ENCODE assay signal across 7 cellular contexts in the genomic region with DNA sequence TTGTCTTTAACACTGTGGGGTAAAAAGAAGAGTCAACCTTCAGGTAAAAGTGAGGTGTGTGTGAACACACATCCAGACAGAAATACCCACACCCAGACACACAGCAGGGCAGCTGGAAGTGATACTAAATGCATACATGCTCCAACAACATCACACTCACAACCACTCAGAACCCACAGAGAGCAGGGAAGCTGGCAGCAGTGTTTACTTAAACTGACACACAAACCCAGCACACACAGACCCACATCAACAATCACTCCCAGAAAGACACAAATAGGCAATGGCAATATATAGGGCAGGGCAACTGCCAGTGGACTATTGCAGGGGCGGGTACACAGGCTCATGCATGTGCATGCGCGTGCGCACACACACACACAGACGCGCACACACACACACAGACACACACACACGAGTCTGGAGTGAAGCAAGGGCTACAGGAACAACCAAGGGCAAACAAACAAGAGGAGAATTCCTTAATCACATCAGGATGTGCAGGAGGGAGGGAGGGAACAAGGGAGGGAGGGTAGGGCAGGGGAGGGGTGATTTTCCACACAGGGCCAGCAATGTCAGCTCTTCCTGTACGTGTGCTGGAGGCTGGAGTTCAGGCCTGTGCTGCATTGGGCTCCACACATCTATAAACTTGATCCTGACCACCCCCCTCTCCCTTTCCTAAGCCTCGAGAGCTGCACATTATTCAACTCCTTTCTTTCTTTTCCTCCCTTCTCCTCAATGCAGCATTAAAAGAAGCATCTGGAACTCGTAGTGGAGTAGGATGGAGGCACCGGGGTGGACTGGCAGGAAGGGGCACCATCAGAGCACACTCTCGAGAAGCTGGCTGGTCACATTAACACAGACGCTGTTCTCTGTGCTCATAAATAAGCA. TPM values are rescaled to one million over a fixed set of nuclear protein-coding genes. Genes with fewer than 3 reads are reported as not detected.
DNase-seq lines count a peak whose midpoint lies in the region; ATAC-seq, FAIRE-seq and TF ChIP-seq lines count a peak whose summit lies in the region.

No MANE protein-coding gene starts in this region.

- dilution Hi-C loops in keratinocyte (cut with MboI; ENCODE audit: extremely low pct_ligation_motif_present, low sequenced_read_pairs): no loop called here

- FAIRE-seq in K562 (lab: Jason Lieb, UNC) (peak; percentile 37), keratinocyte (lab: Jason Lieb, UNC) (peak; percentile 41)

- H3K9me3 Mint-ChIP-seq in stimulated activated naive B cell treated with anti-CD40 and anti-IgM and Interleukin-4, amounts not matched to agents 10 μg/mL and 1 μg/mL and 100 μg/mL, for 72 hours: no peaks in the 10 kb centered on the region

- in situ Hi-C loops in K562 (cut with MboI): no loop called here

- H4K20me1 ChIP-seq in K562 (replicated peaks; ENCODE audit: control insufficient read depth, insufficient read depth, low read length) (no peaks in the 10 kb centered on the region; the same call in 1 of the 2 replicates), keratinocyte (ENCODE audit: control insufficient read depth, extremely low read depth, insufficient read depth, low read length) (no peaks in the 10 kb centered on the region)

- H3K79me2 ChIP-seq in K562 (ENCODE audit: control insufficient read depth, insufficient read depth, low read length) (no peaks in the 10 kb centered on the region), keratinocyte (ENCODE audit: control insufficient read depth, insufficient read depth, low read length) (no peaks in the 10 kb centered on the region)

- H3K27me3 Mint-ChIP-seq in stimulated activated naive B cell treated with anti-CD40 and anti-IgM and Interleukin-4, amounts not matched to agents 10 μg/mL and 1 μg/mL and 100 μg/mL, for 72 hours: no peaks in the 10 kb centered on the region

- H3K27ac ChIP-seq in K562 (ENCODE audit: extremely low read depth, low read depth, low read length) (peak overlapping the region; percentile 56; the same call in 2 of the 3 replicates), keratinocyte (ENCODE audit: control insufficient read depth, insufficient read depth, low read length) (peak overlapping the region; percentile 33)

- POLR2A ChIA-PET in K562 (lab: Yijun Ruan, JAX): interaction anchor here (0.6 to 1.0 kb wide), 2 partner anchors 8 to 27 kb away, joined by 3 read pairs; no protein-coding TSS in a partner anchor

- no peak for TF ChIP-seq EP300 in K562 (IDR thresholded peaks at IDR 0.05; ENCODE audit: low read length)

- TF ChIP-seq RAD21 in K562 (CRISPR knock-in tag; conservative IDR thresholded peaks at IDR 0.05 in 1 of 2, IDR thresholded peaks at IDR 0.05 in 1 of 2): no peak

- peak overlapping the region; percentile 92 for H3K27ac Mint-ChIP-seq in stimulated activated naive B cell treated with anti-CD40 and anti-IgM and Interleukin-4, amounts not matched to agents 10 μg/mL and 1 μg/mL and 100 μg/mL, for 72 hours

- peaks cover 58 to 81% of the 10 kb centered on the region in 2 donors for H3K4me1 Mint-ChIP-seq in stimulated activated naive B cell treated with anti-CD40 and anti-IgM and Interleukin-4, amounts not matched to agents 10 μg/mL and 1 μg/mL and 100 μg/mL, for 72 hours

- no peak for TF ChIP-seq POLR2A in K562 (conservative IDR thresholded peaks at IDR 0.05)

- CTCF ChIA-PET in K562 (lab: Yijun Ruan, JAX; ENCODE audit: low intra/inter-chr PET ratio): no interaction called here

- intact Hi-C loops in K562 (cut with micrococcal nuclease): no loop called here

- H3K9me1 ChIP-seq in K562 (ENCODE audit: control insufficient read depth, insufficient read depth, low read length) (no peaks in the 10 kb centered on the region), keratinocyte (ENCODE audit: control insufficient read depth, extremely low read depth, insufficient read depth, low read length) (no peaks in the 10 kb centered on the region)

- H2AFZ ChIP-seq in K562 (ENCODE audit: low read depth, low read length): no peak overlapping the region
- no peak overlapping the region for H2AFZ ChIP-seq in keratinocyte (ENCODE audit: control insufficient read depth, low read length)

- H3K4me1 ChIP-seq in K562 (replicated peaks in 1 of 2; ENCODE audit: control insufficient read depth in 2 of 2, insufficient read depth in 2 of 2, low read length in 2 of 2): peaks cover 34 to 46% of the 10 kb centered on the region in 2 experiments
- H3K4me1 ChIP-seq in keratinocyte (ENCODE audit: control insufficient read depth, extremely low read depth, insufficient read depth, low read length): peaks cover 36% of the 10 kb centered on the region

- TF ChIP-seq CTCF in HFF-Myc (IDR thresholded peaks at IDR 0.05; ENCODE audit: low read depth, low read length, missing control alignments) (no peak), K562 (IDR thresholded peaks at IDR 0.05 in 2 of 3, conservative IDR thresholded peaks at IDR 0.05 in 1 of 3; ENCODE audit: insufficient read depth in 2 of 3, low read depth in 1 of 3, low read length in 3 of 3) (no peak), keratinocyte (optimal IDR thresholded peaks at IDR 0.05 in 1 of 3, IDR thresholded peaks at IDR 0.05 in 1 of 3, conservative IDR thresholded peaks at IDR 0.05 in 1 of 3; ENCODE audit: extremely low read depth in 1 of 3, insufficient read depth in 2 of 3, low read length in 3 of 3) (no peak)

- H3K27me3 ChIP-seq in K562 (ENCODE audit: control insufficient read depth in 2 of 2, insufficient read depth in 2 of 2, low read length in 2 of 2) (no peaks in the 10 kb centered on the region), keratinocyte (ENCODE audit: control insufficient read depth, extremely low read depth, insufficient read depth, low read length) (no peaks in the 10 kb centered on the region)

- peaks cover 34 to 59% of the 10 kb centered on the region in 2 donors for H3K36me3 Mint-ChIP-seq in stimulated activated naive B cell treated with anti-CD40 and anti-IgM and Interleukin-4, amounts not matched to agents 10 μg/mL and 1 μg/mL and 100 μg/mL, for 72 hours

- peak overlapping the region; percentile 25 to 47 for H3K4me3 Mint-ChIP-seq in stimulated activated naive B cell treated with anti-CD40 and anti-IgM and Interleukin-4, amounts not matched to agents 10 μg/mL and 1 μg/mL and 100 μg/mL, for 72 hours

- ATAC-seq in K562: no peak
- ATAC-seq in stimulated activated naive B cell treated with anti-CD40 and anti-IgM and Interleukin-4, amounts not matched to agents 10 μg/mL and 1 μg/mL and 100 μg/mL, for 72 hours (replicated peaks): no peak

- H3K36me3 ChIP-seq in K562 (ENCODE audit: control insufficient read depth, insufficient read depth, low read length) (peaks cover 13% of the 10 kb centered on the region; the same call in 2 of the 3 replicates), keratinocyte (ENCODE audit: control insufficient read depth in 2 of 2, extremely low read depth in 1 of 2, insufficient read depth in 2 of 2, low read length in 2 of 2) (peaks cover 16 to 17% of the 10 kb centered on the region in 2 experiments)

- H3K9me3 ChIP-seq in K562 (replicated peaks; ENCODE audit: control insufficient read depth, insufficient read depth, low read depth, low read length) (no peaks in the 10 kb centered on the region), keratinocyte (ENCODE audit: control insufficient read depth, low read depth, low read length) (no peaks in the 10 kb centered on the region)

- H3K4me3 ChIP-seq in HFF-Myc (replicated peaks; ENCODE audit: low read depth, low read length) (no peak overlapping the region), K562 (no peak overlapping the region), keratinocyte (ENCODE audit: control insufficient read depth in 2 of 3, extremely low read depth in 1 of 3, insufficient read depth in 2 of 3, low read depth in 1 of 3, low read length in 3 of 3) (no peak overlapping the region)

- no TSS peak for BruUV-seq in K562 (replicated peaks; lab: Mats Ljungman, UMichigan)

- H3K9ac ChIP-seq in K562 (ENCODE audit: insufficient read depth in 1 of 2, low read depth in 2 of 2, low read length in 2 of 2) (peak overlapping the region in 1 of 2 experiments; percentile 82; a peak in 2 of 4 replicates), keratinocyte (ENCODE audit: control insufficient read depth, extremely low read depth, insufficient read depth, low read length) (no peak overlapping the region)

- H3K4me2 ChIP-seq in K562 (ENCODE audit: insufficient read depth, low read length): 0 out of 2 replicates have a peak overlapping the region, but pooled peaks have one; percentile 14
- no peak overlapping the region for H3K4me2 ChIP-seq in keratinocyte (ENCODE audit: control insufficient read depth, extremely low read depth, insufficient read depth, low read depth, low read length)

- WGBS in K562 (ENCODE audit: insufficient coverage, low coverage, missing lambda C conversion rate): 82% methylated on average over 6 of the region's 13 CpGs

- DNase-seq in HFF-Myc (ENCODE audit: extremely low read depth, low read depth): peak; percentile 92
- no peak for DNase-seq in K562 (ENCODE audit: extremely low read depth in 1 of 4, low spot score in 3 of 4)
- DNase-seq in keratinocyte (ENCODE audit: low read depth, low spot score): no peak
- no peak for DNase-seq in stimulated activated naive B cell treated with anti-CD40 and anti-IgM and Interleukin-4, amounts not matched to agents 10 μg/mL and 1 μg/mL and 100 μg/mL, for 72 hours
- no peak for DNase-seq in GF-D8 (lab: John Stamatoyannopoulos, UW)
- no peak for DNase-seq in glomerular visceral epithelial cell (ENCODE audit: extremely low spot score)
- no peak for DNase-seq in iPS-NIHi7 (ENCODE audit: extremely low spot score)

RNA-seq across cellular contexts. Expression of gene HIC1, which starts 30.1 kb away (rescaled TPM):
- total RNA-seq in K562 (2011; cell fraction: chromatin; rRNA removed; ENCODE audit: low replicate concordance): 2.6 and 5.4 TPM in 2 replicates
- 4.3 and 6.5 TPM in 2 replicates for total RNA-seq in K562 (2011; cell fraction: nucleolus; rRNA removed)
- total RNA-seq in K562 (2011; cell fraction: nucleoplasm; rRNA removed): 2.3 and 2.4 TPM in 2 replicates
- 1.9 and 2.8 TPM in 2 replicates for total RNA-seq in K562 (2014; rRNA removed)
- 0.13 and 0.18 TPM in 2 replicates for total RNA-seq in K562 (2014; rRNA removed; fragmentation: Illumina TruSeq; extraction: Trizol)
- total RNA-seq in K562 (2015; rRNA removed; fragmentation: Illumina TruSeq; extraction: Trizol): 0.18 and 0.41 TPM in 2 replicates
- total RNA-seq in K562 (2021): 2.3 and 2.5 TPM in 2 replicates
- 0.53 and 0.64 TPM in 2 replicates for polyA plus RNA-seq in K562 (2011; rRNA removed)
- 0.93 and 4.2 TPM in 2 replicates for polyA plus RNA-seq in K562 (2011; cell fraction: cytosol; rRNA removed)
- polyA plus RNA-seq in K562 (2011; cell fraction: nucleus; rRNA removed): 2.7 and 7.9 TPM in 2 replicates
- polyA plus RNA-seq in K562 (2012): 0.80 and 0.95 TPM in 2 replicates
- 0.12 and 0.35 TPM in 2 replicates for polyA plus RNA-seq in K562 (2014; fragmentation: Illumina TruSeq; extraction: Trizol)
- under 1 TPM; 0.01 to 0.03 TPM for polyA plus RNA-seq in K562 (2014; fragmentation: Nextera tagmentation; extraction: Ambion mirVana)
- polyA plus RNA-seq in K562 (2014; rRNA removed): 1.4 and 2.3 TPM in 2 replicates
- polyA minus RNA-seq in K562 (2011; rRNA and poly(A)+ RNA removed): 0.21 and 0.46 TPM in 2 replicates
- 1.5 and 2.1 TPM in 2 replicates for polyA minus RNA-seq in K562 (2011; cell fraction: cytosol; rRNA and poly(A)+ RNA removed)
- polyA minus RNA-seq in K562 (2011; cell fraction: nucleus; rRNA and poly(A)+ RNA removed): 2.6 and 2.7 TPM in 2 replicates
- polyA plus RNA-seq in keratinocyte: 0.64 to 1.1 TPM (median 0.92 TPM) in 3 replicates
- polyA plus RNA-seq in keratinocyte (2011; ENCODE audit: low read depth): not detected
- polyA plus RNA-seq in keratinocyte (2011; cell fraction: cytosol; rRNA removed): 0.23 and 0.82 TPM in 2 replicates
- polyA plus RNA-seq in keratinocyte (2011; cell fraction: nucleus; rRNA removed): 1.4 and 1.5 TPM in 2 replicates
- polyA plus RNA-seq in keratinocyte (2012; ENCODE audit: low replicate concordance): 0.45 and 1.7 TPM in 2 replicates
- 0.58 to 1.4 TPM (median 1.3 TPM) in 3 replicates for polyA minus RNA-seq in keratinocyte
- polyA minus RNA-seq in keratinocyte (2011; cell fraction: cytosol; rRNA and poly(A)+ RNA removed): 6.5 TPM
- polyA minus RNA-seq in keratinocyte (2011; cell fraction: nucleus; rRNA and poly(A)+ RNA removed): 2.1 and 3.1 TPM in 2 replicates

RNA-seq across cellular contexts. Expression of gene OVCA2, which starts 43.2 kb away (rescaled TPM):
- 1.6 and 4.6 TPM in 2 replicates for total RNA-seq in K562 (2011; cell fraction: chromatin; rRNA removed; ENCODE audit: low replicate concordance)
- 6.6 and 9.8 TPM in 2 replicates for total RNA-seq in K562 (2011; cell fraction: nucleolus; rRNA removed)
- total RNA-seq in K562 (2011; cell fraction: nucleoplasm; rRNA removed): 0.69 and 4.2 TPM in 2 replicates
- total RNA-seq in K562 (2014; rRNA removed): 21.6 and 23.7 TPM in 2 replicates
- total RNA-seq in K562 (2014; rRNA removed; fragmentation: Illumina TruSeq; extraction: Trizol): 9.7 and 12.2 TPM in 2 replicates
- total RNA-seq in K562 (2015; rRNA removed; fragmentation: Illumina TruSeq; extraction: Trizol): 12.2 and 14.1 TPM in 2 replicates
- 15.6 and 21.1 TPM in 2 replicates for total RNA-seq in K562 (2021)
- polyA plus RNA-seq in K562 (2011; rRNA removed): 14.1 and 17.1 TPM in 2 replicates
- polyA plus RNA-seq in K562 (2011; cell fraction: cytosol; rRNA removed): 17.7 and 39.3 TPM in 2 replicates
- 5.4 and 6.8 TPM in 2 replicates for polyA plus RNA-seq in K562 (2011; cell fraction: nucleus; rRNA removed)
- polyA plus RNA-seq in K562 (2012): 14.6 and 22.6 TPM in 2 replicates
- 14.1 and 18.2 TPM in 2 replicates for polyA plus RNA-seq in K562 (2014; fragmentation: Illumina TruSeq; extraction: Trizol)
- polyA plus RNA-seq in K562 (2014; fragmentation: Nextera tagmentation; extraction: Ambion mirVana): 1 to 10 TPM; 3.0 to 3.6 TPM
- polyA plus RNA-seq in K562 (2014; rRNA removed): 19.7 and 23.4 TPM in 2 replicates
- 6.3 and 8.5 TPM in 2 replicates for polyA minus RNA-seq in K562 (2011; rRNA and poly(A)+ RNA removed)
- polyA minus RNA-seq in K562 (2011; cell fraction: cytosol; rRNA and poly(A)+ RNA removed): 7.6 and 8.9 TPM in 2 replicates
- 1.1 and 1.6 TPM in 2 replicates for polyA minus RNA-seq in K562 (2011; cell fraction: nucleus; rRNA and poly(A)+ RNA removed)
- polyA plus RNA-seq in keratinocyte: 41.2 to 58.1 TPM (median 53.5 TPM) in 3 replicates
- polyA plus RNA-seq in keratinocyte (2011; ENCODE audit: low read depth): 3.8 TPM
- 49.1 and 57.0 TPM in 2 replicates for polyA plus RNA-seq in keratinocyte (2011; cell fraction: cytosol; rRNA removed)
- 17.6 and 24.7 TPM in 2 replicates for polyA plus RNA-seq in keratinocyte (2011; cell fraction: nucleus; rRNA removed)
- 31.2 and 45.0 TPM in 2 replicates for polyA plus RNA-seq in keratinocyte (2012; ENCODE audit: low replicate concordance)
- 31.3 to 46.1 TPM (median 45.4 TPM) in 3 replicates for polyA minus RNA-seq in keratinocyte
- 34.9 TPM for polyA minus RNA-seq in keratinocyte (2011; cell fraction: cytosol; rRNA and poly(A)+ RNA removed)
- polyA minus RNA-seq in keratinocyte (2011; cell fraction: nucleus; rRNA and poly(A)+ RNA removed): 3.7 and 4.8 TPM in 2 replicates

RNA-seq across cellular contexts. Expression of gene DPH1, which starts 55.1 kb away (rescaled TPM):
- total RNA-seq in K562 (2011; cell fraction: chromatin; rRNA removed; ENCODE audit: low replicate concordance): 67.2 and 189 TPM in 2 replicates
- 122 and 130 TPM in 2 replicates for total RNA-seq in K562 (2011; cell fraction: nucleolus; rRNA removed)
- 90.6 and 92.5 TPM in 2 replicates for total RNA-seq in K562 (2011; cell fraction: nucleoplasm; rRNA removed)
- total RNA-seq in K562 (2014; rRNA removed) (30.9 and 34.7 TPM in 2 replicates), K562 (2014; rRNA removed; fragmentation: Illumina TruSeq; extraction: Trizol) (19.3 and 19.7 TPM in 2 replicates), K562 (2015; rRNA removed; fragmentation: Illumina TruSeq; extraction: Trizol) (17.7 and 19.7 TPM in 2 replicates), K562 (2021) (33.0 and 40.6 TPM in 2 replicates)
- polyA plus RNA-seq in K562 (2011; rRNA removed) (20.2 and 39.1 TPM in 2 replicates), K562 (2014; fragmentation: Illumina TruSeq; extraction: Trizol) (28.7 and 31.0 TPM in 2 replicates), K562 (2014; fragmentation: Nextera tagmentation; extraction: Ambion mirVana) (under 1 TPM; 0.42 to 0.94 TPM), K562 (2014; rRNA removed) (30.1 and 30.5 TPM in 2 replicates), keratinocyte (18.9 to 28.8 TPM (median 22.6 TPM) in 3 replicates)
- 35.7 and 48.3 TPM in 2 replicates for polyA plus RNA-seq in K562 (2011; cell fraction: cytosol; rRNA removed)
- polyA plus RNA-seq in K562 (2011; cell fraction: nucleus; rRNA removed): 121 and 164 TPM in 2 replicates
- 23.5 and 23.7 TPM in 2 replicates for polyA plus RNA-seq in K562 (2012)
- polyA minus RNA-seq in K562 (2011; rRNA and poly(A)+ RNA removed): 17.2 and 19.4 TPM in 2 replicates
- polyA minus RNA-seq in K562 (2011; cell fraction: cytosol; rRNA and poly(A)+ RNA removed): 27.1 and 28.2 TPM in 2 replicates
- polyA minus RNA-seq in K562 (2011; cell fraction: nucleus; rRNA and poly(A)+ RNA removed): 30.3 and 42.9 TPM in 2 replicates
- 25.6 TPM for polyA plus RNA-seq in keratinocyte (2011; ENCODE audit: low read depth)
- polyA plus RNA-seq in keratinocyte (2011; cell fraction: cytosol; rRNA removed): 16.4 and 23.0 TPM in 2 replicates
- 60.2 and 66.6 TPM in 2 replicates for polyA plus RNA-seq in keratinocyte (2011; cell fraction: nucleus; rRNA removed)
- 20.3 and 26.1 TPM in 2 replicates for polyA plus RNA-seq in keratinocyte (2012; ENCODE audit: low replicate concordance)
- polyA minus RNA-seq in keratinocyte: 20.7 to 57.0 TPM (median 32.0 TPM) in 3 replicates
- 24.7 TPM for polyA minus RNA-seq in keratinocyte (2011; cell fraction: cytosol; rRNA and poly(A)+ RNA removed)
- polyA minus RNA-seq in keratinocyte (2011; cell fraction: nucleus; rRNA and poly(A)+ RNA removed): 19.8 and 26.3 TPM in 2 replicates

RNA-seq across cellular contexts. Expression of gene RTN4RL1, which starts 59.9 kb away (rescaled TPM):
- 0.30 TPM in 1 of 2 replicates, not detected in the other for total RNA-seq in K562 (2011; cell fraction: chromatin; rRNA removed; ENCODE audit: low replicate concordance)
- 0.13 and 0.50 TPM in 2 replicates for total RNA-seq in K562 (2011; cell fraction: nucleolus; rRNA removed)
- 0.07 TPM in 1 of 2 replicates, not detected in the other for total RNA-seq in K562 (2011; cell fraction: nucleoplasm; rRNA removed)
- total RNA-seq in K562 (2014; rRNA removed) (0.05 and 0.12 TPM in 2 replicates), K562 (2014; rRNA removed; fragmentation: Illumina TruSeq; extraction: Trizol) (not detected in 2 replicates), K562 (2015; rRNA removed; fragmentation: Illumina TruSeq; extraction: Trizol) (0.04 TPM in 2 replicates), K562 (2021) (0.04 and 0.07 TPM in 2 replicates)
- polyA plus RNA-seq in K562 (2011; rRNA removed) (0.06 and 0.58 TPM in 2 replicates), K562 (2014; fragmentation: Illumina TruSeq; extraction: Trizol) (not detected in 2 replicates), K562 (2014; fragmentation: Nextera tagmentation; extraction: Ambion mirVana) (not detected), K562 (2014; rRNA removed) (not detected in 2 replicates), keratinocyte (2.3 to 3.4 TPM (median 2.4 TPM) in 3 replicates)
- polyA plus RNA-seq in K562 (2011; cell fraction: cytosol; rRNA removed): 0.25 and 0.58 TPM in 2 replicates
- 0.09 and 0.24 TPM in 2 replicates for polyA plus RNA-seq in K562 (2011; cell fraction: nucleus; rRNA removed)
- 0.06 and 0.08 TPM in 2 replicates for polyA plus RNA-seq in K562 (2012)
- polyA minus RNA-seq in K562 (2011; rRNA and poly(A)+ RNA removed): 0.27 TPM in 1 of 2 replicates, not detected in the other
- 0.82 TPM in 1 of 2 replicates, not detected in the other for polyA minus RNA-seq in K562 (2011; cell fraction: cytosol; rRNA and poly(A)+ RNA removed)
- 0.13 and 0.33 TPM in 2 replicates for polyA minus RNA-seq in K562 (2011; cell fraction: nucleus; rRNA and poly(A)+ RNA removed)
- 2.1 TPM for polyA plus RNA-seq in keratinocyte (2011; ENCODE audit: low read depth)
- polyA plus RNA-seq in keratinocyte (2011; cell fraction: cytosol; rRNA removed): 1.5 and 2.8 TPM in 2 replicates
- 4.2 and 6.1 TPM in 2 replicates for polyA plus RNA-seq in keratinocyte (2011; cell fraction: nucleus; rRNA removed)
- 3.4 and 3.8 TPM in 2 replicates for polyA plus RNA-seq in keratinocyte (2012; ENCODE audit: low replicate concordance)
- 1.1 to 2.0 TPM (median 1.4 TPM) in 3 replicates for polyA minus RNA-seq in keratinocyte
- polyA minus RNA-seq in keratinocyte (2011; cell fraction: cytosol; rRNA and poly(A)+ RNA removed): 5.8 TPM
- polyA minus RNA-seq in keratinocyte (2011; cell fraction: nucleus; rRNA and poly(A)+ RNA removed): 4.0 and 4.9 TPM in 2 replicates
